1 cellular context compared by ENCODE assay signal in genomic region chr7:35519971-35520809, GRCh38.
TF ChIP-seq lines count a peak whose summit lies in the region.

No MANE protein-coding gene starts in this region.

TF ChIP-seq in WTC11, 78 proteins besides CTCF, POLR2A, EP300 and RAD21 (continued from another document):
- TF ChIP-seq ARID4B (CRISPR knock-in tag; IDR thresholded peaks at IDR 0.05; ENCODE audit: borderline replicate concordance) (no peak), ETV6 (CRISPR knock-in tag; IDR thresholded peaks at IDR 0.05) (no peak), USF2 (CRISPR knock-in tag; IDR thresholded peaks at IDR 0.05) (no peak), MYBL2 (CRISPR knock-in tag; IDR thresholded peaks at IDR 0.05) (no peak), ZNF138 (CRISPR knock-in tag; conservative IDR thresholded peaks at IDR 0.05) (no peak), AFF4 (CRISPR knock-in tag; IDR thresholded peaks at IDR 0.05; ENCODE audit: borderline replicate concordance) (no peak), ZNF425 (CRISPR knock-in tag; conservative IDR thresholded peaks at IDR 0.05) (no peak), JAZF1 (CRISPR knock-in tag; IDR thresholded peaks at IDR 0.05) (no peak), USF1 (CRISPR knock-in tag; IDR thresholded peaks at IDR 0.05) (no peak)
